8 cellular contexts compared by ENCODE assay signal in the genomic region with DNA sequence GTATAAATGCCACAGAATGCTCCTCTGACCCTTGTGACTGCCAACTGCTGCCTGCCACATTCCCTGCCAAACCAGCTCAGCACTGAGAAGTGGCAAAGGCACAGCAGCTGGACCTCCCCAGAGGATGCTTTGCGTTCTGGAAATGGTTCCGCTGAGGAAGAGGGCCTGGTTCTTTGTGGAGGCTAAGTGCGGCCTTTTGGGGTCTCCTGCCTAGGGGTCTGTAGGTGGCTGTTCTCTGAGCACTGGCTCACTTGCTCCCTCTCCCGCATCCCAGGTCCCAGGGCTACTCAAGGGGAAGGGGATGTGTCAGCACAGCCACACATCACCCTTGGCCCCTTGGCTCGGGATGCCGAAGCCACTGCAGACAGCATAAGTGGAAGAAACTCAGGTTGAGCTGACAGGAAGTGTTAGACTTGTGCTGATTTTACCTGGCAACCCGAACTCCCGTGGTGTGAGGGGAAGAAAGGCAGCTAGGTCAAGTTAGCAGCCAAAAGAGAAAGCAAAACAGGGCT. TPM values are rescaled to one million over a fixed set of nuclear protein-coding genes. Genes with fewer than 3 reads are reported as not detected.
DNase-seq lines count a peak whose midpoint lies in the region; ATAC-seq and TF ChIP-seq lines count a peak whose summit lies in the region.

No MANE protein-coding gene starts in this region.

- no peak overlapping the region for H3K9ac ChIP-seq in mammary epithelial cell (ENCODE audit: insufficient read depth, low read length)

- H3K79me2 ChIP-seq in osteoblast (ENCODE audit: insufficient read depth, low read length) (no peaks in the 10 kb centered on the region), mammary epithelial cell (ENCODE audit: insufficient read depth, low read length) (no peaks in the 10 kb centered on the region)

- POLR2A ChIA-PET in CD8-positive, alpha-beta memory T cell (lab: Charles Lee) = interaction anchor here (0.6 to 3.9 kb wide), 10 partner anchors 12 to 340 kb away, joined by 3 to 16 read pairs (median 3); a partner anchor contains a TSS

- intact Hi-C loops in psoas muscle (cut with DNase I) = loop anchor here in 1 of 2 donors (1.0 to 10.0 kb wide), 3 partner anchors 125 to 340 kb away; a partner anchor contains a TSS
- intact Hi-C loops in mammary epithelial cell (cut with micrococcal nuclease) = loop anchor here (1.0 to 5.0 kb wide), 7 partner anchors 50 to 1035 kb away; a partner anchor contains a TSS

- dilution Hi-C loops in mammary epithelial cell (cut with HindIII; ENCODE audit: low sequenced_read_pairs) = no loop called here

- H3K9me3 Mint-ChIP-seq in CD8-positive, alpha-beta memory T cell = peaks cover 13 to 18% (median 15%) of the 10 kb centered on the region in 5 donors

- H3K36me3 Mint-ChIP-seq in CD8-positive, alpha-beta memory T cell = peaks cover 0 to 17% (median 4%) of the 10 kb centered on the region in 3 donors

- peak overlapping the region; percentile 37 for H3K4me3 ChIP-seq in CD8-positive, alpha-beta memory T cell (ENCODE audit: low read length)
- H3K4me3 ChIP-seq in osteoblast (ENCODE audit: insufficient read depth, low read length) (peak overlapping the region; percentile 34), psoas muscle (no peak overlapping the region), mammary epithelial cell (replicated peaks in 1 of 3; ENCODE audit: insufficient read depth in 1 of 3, low read depth in 2 of 3, low read length in 3 of 3) (no peak overlapping the region)

- peak; percentile 30 to 76 (median 67) for DNase-seq in CD8-positive, alpha-beta memory T cell
- DNase-seq in activated CD4-positive, alpha-beta T cell treated with anti-CD3 and anti-CD28 coated beads, Interleukin-2, amount 50 U/mL, for 1 hour = peak; percentile 43
- DNase-seq in osteoblast (ENCODE audit: insufficient read length, low spot score, missing footprints) (no peak), psoas muscle (no peak), mammary epithelial cell (no peak)

- peaks cover 26% of the 10 kb centered on the region for H3K4me1 ChIP-seq in CD8-positive, alpha-beta memory T cell (ENCODE audit: insufficient read depth, low read length)
- H3K4me1 ChIP-seq in osteoblast (ENCODE audit: insufficient read depth, low read length) (peaks cover 6% of the 10 kb centered on the region), psoas muscle (peaks cover 9% of the 10 kb centered on the region), mammary epithelial cell (ENCODE audit: insufficient read depth, low read length) (no peaks in the 10 kb centered on the region)

- CTCF ChIA-PET in CD8-positive, alpha-beta memory T cell (lab: Charles Lee) = interaction anchor here (0.7 to 3.4 kb wide), 43 partner anchors 8 to 459 kb away, joined by 3 to 41 read pairs (median 4); a partner anchor contains a TSS
- CTCF ChIA-PET in mammary epithelial cell (lab: Charles Lee; ENCODE audit: low non-redundant PET) = interaction anchor here (0.7 kb wide), 1 partner anchor 969 kb away, joined by 4 read pairs; no protein-coding TSS in a partner anchor

- H3K27ac ChIP-seq in CD8-positive, alpha-beta memory T cell (ENCODE audit: low read depth, low read length) = peak overlapping the region; percentile 32
- peak overlapping the region; percentile 66 for H3K27ac ChIP-seq in cingulate gyrus (ENCODE audit: low read depth, low read length)
- H3K27ac ChIP-seq in osteoblast (ENCODE audit: low read depth, low read length) = no peak overlapping the region
- no peak overlapping the region for H3K27ac ChIP-seq in psoas muscle
- H3K27ac ChIP-seq in mammary epithelial cell (ENCODE audit: insufficient read depth, low read depth, low read length) = no peak overlapping the region

- no peaks in the 10 kb centered on the region for H4K20me1 ChIP-seq in osteoblast (ENCODE audit: insufficient read depth, low read length)
- H4K20me1 ChIP-seq in mammary epithelial cell (ENCODE audit: insufficient read depth, low read length) = no peaks in the 10 kb centered on the region

- H3K27me3 ChIP-seq in CD8-positive, alpha-beta memory T cell (ENCODE audit: insufficient read depth, low read length, poor library complexity, severe bottlenecking) = no peaks in the 10 kb centered on the region
- H3K27me3 ChIP-seq in osteoblast (ENCODE audit: insufficient read depth, low read length) (peaks cover 3% of the 10 kb centered on the region), psoas muscle (ENCODE audit: insufficient read depth in 3 of 3, low read length in 2 of 3) (peaks cover 0 to 2% (median 0%) of the 10 kb centered on the region in 3 donors), mammary epithelial cell (ENCODE audit: insufficient read depth, low read length) (no peaks in the 10 kb centered on the region)

- H2AFZ ChIP-seq in osteoblast (ENCODE audit: low read length) (peak overlapping the region; percentile 74), mammary epithelial cell (ENCODE audit: low read depth, low read length) (no peak overlapping the region)

- no peaks in the 10 kb centered on the region for H3K27me3 Mint-ChIP-seq in CD8-positive, alpha-beta memory T cell

- ATAC-seq in psoas muscle (no peak), GM21576 (IDR thresholded peaks at IDR 0.05; ENCODE audit: unreplicated experiment) (no peak), HG02852 (IDR thresholded peaks at IDR 0.05; ENCODE audit: unreplicated experiment) (no peak)

- TF ChIP-seq CTCF in osteoblast (IDR thresholded peaks at IDR 0.05; ENCODE audit: extremely low read depth, low read depth, low read length) (no peak), psoas muscle (IDR thresholded peaks at IDR 0.05) (no peak), mammary epithelial cell (conservative IDR thresholded peaks at IDR 0.05 in 1 of 2, IDR thresholded peaks at IDR 0.05 in 1 of 2; ENCODE audit: extremely low read depth in 1 of 2, insufficient read depth in 1 of 2, low read depth in 1 of 2, low read length in 2 of 2) (no peak)

- peak overlapping the region; percentile 96 to 100 (median 98) for H3K27ac Mint-ChIP-seq in CD8-positive, alpha-beta memory T cell

- H3K4me2 ChIP-seq in osteoblast (ENCODE audit: insufficient read depth, low read length) (peak overlapping the region; percentile 55), mammary epithelial cell (ENCODE audit: insufficient read depth, low read depth, low read length) (no peak overlapping the region)

- no peaks in the 10 kb centered on the region for H3K36me3 ChIP-seq in CD8-positive, alpha-beta memory T cell (ENCODE audit: insufficient read depth, low read length)
- H3K36me3 ChIP-seq in osteoblast (ENCODE audit: insufficient read depth, low read length) = no peaks in the 10 kb centered on the region
- no peaks in the 10 kb centered on the region for H3K36me3 ChIP-seq in psoas muscle (ENCODE audit: insufficient read depth in 1 of 2, low read depth in 1 of 2)
- no peaks in the 10 kb centered on the region for H3K36me3 ChIP-seq in mammary epithelial cell (ENCODE audit: insufficient read depth, low read length)

- 20 to 25% (median 25%) methylated on average over 8 of the region's 8 CpGs for WGBS in psoas muscle, 3 donors
- WGBS in mammary epithelial cell (ENCODE audit: low coverage, missing lambda C conversion rate) = 81% methylated on average over 8 of the region's 8 CpGs

- BruUV-seq in mammary epithelial cell (replicated peaks; lab: Mats Ljungman, UMichigan) = no TSS peak

- in situ Hi-C loops in mammary epithelial cell (cut with MboI; ENCODE audit: low sequenced_read_pairs in 2 of 2) = loop anchor here in 1 of 2 donors (25.0 kb wide), 1 partner anchor 225 kb away; no protein-coding TSS in a partner anchor

- peaks cover 4% of the 10 kb centered on the region for H3K9me3 ChIP-seq in CD8-positive, alpha-beta memory T cell (ENCODE audit: low read length)
- H3K9me3 ChIP-seq in osteoblast (ENCODE audit: low read depth, low read length) (no peaks in the 10 kb centered on the region), psoas muscle (peaks cover 14% of the 10 kb centered on the region), mammary epithelial cell (replicated peaks; ENCODE audit: insufficient read depth, low read length) (no peaks in the 10 kb centered on the region)

- H3K4me3 Mint-ChIP-seq in CD8-positive, alpha-beta memory T cell = peak overlapping the region; percentile 17 to 88 (median 84)

- H3K4me1 Mint-ChIP-seq in CD8-positive, alpha-beta memory T cell = peaks cover 26 to 31% (median 30%) of the 10 kb centered on the region in 3 donors

RNA-seq across cellular contexts. Expression of a gene that starts 56.8 kb away (rescaled TPM):
- total RNA-seq in CD8-positive, alpha-beta memory T cell = 10 to 100 TPM in 1 of 2 experiments, 1 to 10 TPM in 1; 9.7 to 11.0 TPM
- polyA plus RNA-seq in CD8-positive, alpha-beta memory T cell = 10.0 TPM
- total RNA-seq in osteoblast (10.1 and 10.3 TPM in 2 replicates), psoas muscle (10 to 100 TPM; 13.2 to 25.5 (median 19.8) TPM), mammary epithelial cell (10 to 100 TPM; 10.3 to 11.2 TPM)
- polyA plus RNA-seq in psoas muscle (10 to 100 TPM; 14.3 to 40.3 (median 22.4) TPM), mammary epithelial cell (23.4 TPM)
- 22.4 TPM for polyA minus RNA-seq in mammary epithelial cell

Comparison
In these comparisons a context has a peak if more than half of its experiments do, and no peak if none do; other contexts are left out.
1. DNase-seq: peak in CD8-positive, alpha-beta memory T cell (5 of 5) and activated CD4-positive, alpha-beta T cell treated with anti-CD3 and anti-CD28 coated beads, Interleukin-2, amount 50 U/mL, for 1 hour (single experiment); none in osteoblast (single experiment), psoas muscle (0 of 2) and mammary epithelial cell (single experiment).
2. H3K27ac ChIP-seq: peak in CD8-positive, alpha-beta memory T cell (single experiment) and cingulate gyrus (single experiment); none in osteoblast (single experiment), psoas muscle (single experiment) and mammary epithelial cell (single experiment).
3. H3K4me3 ChIP-seq: peak in CD8-positive, alpha-beta memory T cell (single experiment) and osteoblast (single experiment); none in psoas muscle (single experiment) and mammary epithelial cell (0 of 3).